18 cellular contexts compared by ENCODE assay signal in genomic region chrX:107482046-107482445, GRCh38. TPM values are rescaled to one million over a fixed set of nuclear protein-coding genes. Genes with fewer than 3 reads are reported as not detected.
A peak's percentile ranks its signal among the peaks of the same experiment; 100 is the strongest.
DNase-seq lines count a peak whose midpoint lies in the region; ATAC-seq and TF ChIP-seq lines count a peak whose summit lies in the region.
"Had no signal": no experiment of that assay in that cellular context is flagged by ENCODE, and none has a peak within 500 bp of the region (broad histone marks: within the 10 kb centered on the region; RNA-seq: fewer than 3 reads in every experiment).

No MANE protein-coding gene starts in this region.

- H3K79me2 ChIP-seq in mesendoderm (ENCODE audit: control insufficient read depth, insufficient read depth, low read length) = no peaks in the 10 kb centered on the region

- H3K27ac Mint-ChIP-seq in brain = peak overlapping the region in 3 of 5 experiments; percentile 19 to 84 (median 75)
- H3K27ac Mint-ChIP-seq: HFFc6 had no signal

- H3K4ac ChIP-seq in mesendoderm (ENCODE audit: low read depth, low read length) = no peak overlapping the region

- H3K9ac ChIP-seq in mesendoderm (ENCODE audit: low read length) = no peak overlapping the region

- H3K56ac ChIP-seq in mesendoderm (ENCODE audit: low read length) = no peak overlapping the region

- H3K27ac ChIP-seq in ovary (no peak overlapping the region), mesendoderm (ENCODE audit: low read depth, low read length) (no peak overlapping the region)
- H3K27ac ChIP-seq: C4-2B, SJSA1 had no signal

- in situ Hi-C loops in G401 (cut with HindIII; ENCODE audit: low sequenced_read_pairs) = no loop called here

- H3K27me3 ChIP-seq in ovary (no peaks in the 10 kb centered on the region), mesendoderm (ENCODE audit: insufficient read depth, low read length, poor library complexity) (no peaks in the 10 kb centered on the region)
- H3K27me3 ChIP-seq: SJSA1 had no signal

- H2BK5ac ChIP-seq in mesendoderm (ENCODE audit: low read length) = no peak overlapping the region

- intact Hi-C loops in ovary (cut with DNase I) = no loop called here

- WGBS in ovary, 3 donors = 33 to 47% (median 41%) methylated on average over 3 of the region's 3 CpGs
- no CpG with 5 or more reads among the region's 3 CpGs for WGBS in mesendoderm (ENCODE audit: extremely low coverage, insufficient coverage, low lambda C conversion rate)

- no peaks in the 10 kb centered on the region for H3K4me1 ChIP-seq in ovary (ENCODE audit: insufficient read depth)
- no peaks in the 10 kb centered on the region for H3K4me1 ChIP-seq in mesendoderm (ENCODE audit: control insufficient read depth, low read depth, low read length)
- H3K4me1 ChIP-seq: SJSA1 had no signal

- H3K4me2 ChIP-seq in mesendoderm (ENCODE audit: low read length) = no peak overlapping the region

- no peaks in the 10 kb centered on the region for H3K79me1 ChIP-seq in mesendoderm (ENCODE audit: low read length)

- no peak overlapping the region for H2BK15ac ChIP-seq in mesendoderm (replicated peaks; ENCODE audit: low read depth)

- no peak overlapping the region for H4K5ac ChIP-seq in mesendoderm (ENCODE audit: low read length)

- no peaks in the 10 kb centered on the region for H3K9me3 ChIP-seq in ovary
- H3K9me3 ChIP-seq: SJSA1 had no signal

- H2AK5ac ChIP-seq in mesendoderm (ENCODE audit: low read length) = no peak overlapping the region

- H3K4me3 ChIP-seq in ovary = no peak overlapping the region
- no peak overlapping the region for H3K4me3 ChIP-seq in mesendoderm (ENCODE audit: low read length)
- H3K4me3 ChIP-seq: SJSA1 had no signal

- no peak for TF ChIP-seq POLR2A in ovary (IDR thresholded peaks at IDR 0.05)

- peaks cover 0 to 3% (median 0%) of the 10 kb centered on the region in 5 experiments for H3K9me3 Mint-ChIP-seq in brain
- H3K9me3 Mint-ChIP-seq: HFFc6 had no signal

- H3K36me3 ChIP-seq in ovary = no peaks in the 10 kb centered on the region
- H3K36me3 ChIP-seq in mesendoderm (ENCODE audit: control insufficient read depth, insufficient read depth, low read length) = no peaks in the 10 kb centered on the region
- H3K36me3 ChIP-seq: SJSA1 had no signal

- no peak overlapping the region for H3K23ac ChIP-seq in mesendoderm (ENCODE audit: low read length)

- TF ChIP-seq CTCF in brain (conservative IDR thresholded peaks at IDR 0.05) (no peak), ovary (IDR thresholded peaks at IDR 0.05) (no peak)

- no peak overlapping the region for H2BK120ac ChIP-seq in mesendoderm (ENCODE audit: low read depth, low read length)

- peaks cover 60% of the 10 kb centered on the region for H3K4me1 Mint-ChIP-seq in brain

- DNase-seq in G401 (ENCODE audit: low spot score) (peak; percentile 60), NCI-H2196 (lab: John Stamatoyannopoulos, UW; ENCODE audit: unreplicated experiment) (peak; percentile 20), ovary (peak in 3 of 5 donors; percentile 30 to 44 (median 43)), mesendoderm (no peak), HUDEP-2 (lab: John Stamatoyannopoulos, UW; ENCODE audit: unreplicated experiment in 76 of 76) (no peak)
- DNase-seq: EL, H7, HFFc6, IMR-90, NCI-H1694 treated with DMSO at 0.1 percent for 48 hours, NCI-H524 treated with DMSO at 0.1 percent for 48 hours, NCI-H82, T-helper 1 cell had no signal

- ATAC-seq in HG02981 (IDR thresholded peaks at IDR 0.05; ENCODE audit: unreplicated experiment) = no peak
- ATAC-seq: Right ventricle myocardium inferior had no signal

- H3K36me3 Mint-ChIP-seq in brain = no peaks in the 10 kb centered on the region

- peaks cover 2% of the 10 kb centered on the region for H3K27me3 Mint-ChIP-seq in brain

- H3K18ac ChIP-seq in mesendoderm (ENCODE audit: low read length) = no peak overlapping the region

- no peak overlapping the region for H4K8ac ChIP-seq in mesendoderm (ENCODE audit: low read depth, low read length)

- H3K4me3 Mint-ChIP-seq in brain = no peak overlapping the region
- H3K4me3 Mint-ChIP-seq: HFFc6 had no signal

- no peak for TF ChIP-seq EP300 in ovary (IDR thresholded peaks at IDR 0.05)

RNA-seq across cellular contexts. Expression of gene FRMPD3, which starts 32.6 kb away (rescaled TPM):
- total RNA-seq in G401 (2014; rRNA removed; shearing (Covaris generic)) = not detected in 2 replicates
- polyA plus RNA-seq in brain (ENCODE audit: insufficient read depth, low read depth, low replicate concordance) (1.0 TPM), ovary (1 to 10 TPM; 1.3 to 1.8 TPM)
- 1 to 10 TPM in 4 of 7 donors, under 1 TPM in 3; 0.70 to 8.2 (median 4.1) TPM for total RNA-seq in ovary
- polyA plus RNA-seq in mesendoderm (2013, experiment 1 of 2) = 0.22 TPM
- polyA plus RNA-seq in mesendoderm (2013, experiment 2 of 2) = 0.20 TPM
- total RNA-seq: Right ventricle myocardium inferior, SJSA1 had no signal

Comparison
In these comparisons a context has a peak if more than half of its experiments do, and no peak if none do; other contexts are left out.
1. DNase-seq: peak in G401 (single experiment), NCI-H2196 (single experiment) and ovary (3 of 5); none in mesendoderm (single experiment) and HUDEP-2 (0 of 76).